ENCODE assay signal across 9 cellular contexts in genomic region chr14:74573421-74574091, GRCh38. TPM values are rescaled to one million over a fixed set of nuclear protein-coding genes. Genes with fewer than 3 reads are reported as not detected.
DNase-seq lines count a peak whose midpoint lies in the region; FAIRE-seq and TF ChIP-seq lines count a peak whose summit lies in the region.
"Had no signal": no experiment of that assay in that cellular context is flagged by ENCODE, and none has a peak within 500 bp of the region (broad histone marks: within the 10 kb centered on the region; RNA-seq: fewer than 3 reads in every experiment).

No MANE protein-coding gene starts in this region.

- H3K27ac ChIP-seq in SJSA1 (peak overlapping the region; percentile 97), esophagus squamous epithelium (peak overlapping the region; percentile 75 to 95 (median 90))

- DNase-seq in ELF-1 (ENCODE audit: low read depth, low spot score) (peak; percentile 77), SJSA1 (ENCODE audit: low read depth in 1 of 2, low spot score in 2 of 2) (peak in 1 of 2 experiments; percentile 36), esophagus squamous epithelium (lab: John Stamatoyannopoulos, UW) (no peak), retinal pigment epithelial cell (ENCODE audit: low read depth) (no peak), erythroblast (lab: John Stamatoyannopoulos, UW) (no peak), GM12892 (ENCODE audit: insufficient read length) (no peak), AG20443 (ENCODE audit: low spot score) (no peak)
- no peak for DNase-seq in NK-92 treated with Interleukin-12 subunit alpha and Interleukin-12 subunit beta, amount 100 ng/mL, for 24 hours (lab: John Stamatoyannopoulos, UW)

- 56 to 62% methylated on average over 11 to 12 of the region's 13 CpGs for WGBS in esophagus squamous epithelium, 2 donors

- TF ChIP-seq CTCF in esophagus squamous epithelium (IDR thresholded peaks at IDR 0.05) (peak in 4 of 6 experiments; percentile 24 to 45 (median 38)), retinal pigment epithelial cell (conservative IDR thresholded peaks at IDR 0.05; ENCODE audit: low read depth, low read length) (peak; percentile 18)

- H3K27me3 ChIP-seq in SJSA1 (replicated peaks) (no peaks in the 10 kb centered on the region), esophagus squamous epithelium (no peaks in the 10 kb centered on the region)

- intact Hi-C loops in esophagus squamous epithelium (cut with DNase I) = no loop called here

- no peak for FAIRE-seq in GM12892 (lab: Jason Lieb, UNC)
- FAIRE-seq: endometrium had no signal

- peaks cover 60% of the 10 kb centered on the region for H3K4me1 ChIP-seq in SJSA1 (replicated peaks)
- peaks cover 53 to 97% (median 64%) of the 10 kb centered on the region in 3 donors for H3K4me1 ChIP-seq in esophagus squamous epithelium

- H3K36me3 ChIP-seq in SJSA1 = no peaks in the 10 kb centered on the region
- H3K36me3 ChIP-seq in esophagus squamous epithelium = no peaks in the 10 kb centered on the region

- H3K9me3 ChIP-seq in SJSA1 (replicated peaks) = no peaks in the 10 kb centered on the region
- no peaks in the 10 kb centered on the region for H3K9me3 ChIP-seq in esophagus squamous epithelium

- H3K4me3 ChIP-seq in SJSA1 (no peak overlapping the region), esophagus squamous epithelium (no peak overlapping the region), retinal pigment epithelial cell (ENCODE audit: low read length) (no peak overlapping the region)

- TF ChIP-seq POLR2A in esophagus squamous epithelium (IDR thresholded peaks at IDR 0.05) (no peak), erythroblast (IDR thresholded peaks at IDR 0.05; ENCODE audit: low read length) (no peak), GM12892 (IDR thresholded peaks at IDR 0.05; ENCODE audit: low read depth, low read length) (no peak)

RNA-seq across cellular contexts. Expression of gene LTBP2, which starts 38.5 kb away (rescaled TPM):
- 1.3 and 2.2 TPM in 2 replicates for total RNA-seq in SJSA1 (2014; rRNA removed; shearing (Covaris generic))
- total RNA-seq in esophagus squamous epithelium = 10 to 100 TPM; 10.3 to 41.6 (median 17.0) TPM
- polyA plus RNA-seq in GM12892 (2012; ENCODE audit: missing spikeins) = 0.15 TPM
